ENCODE assay signal across 1 cellular context in genomic region chr20:51931321-51931720, GRCh38.
TF ChIP-seq lines count a peak whose summit lies in the region.

No MANE protein-coding gene starts in this region.

TF ChIP-seq in WTC11, 78 proteins besides CTCF, POLR2A, EP300 and RAD21 (continued from another document):
- TF ChIP-seq, protein P1, sequence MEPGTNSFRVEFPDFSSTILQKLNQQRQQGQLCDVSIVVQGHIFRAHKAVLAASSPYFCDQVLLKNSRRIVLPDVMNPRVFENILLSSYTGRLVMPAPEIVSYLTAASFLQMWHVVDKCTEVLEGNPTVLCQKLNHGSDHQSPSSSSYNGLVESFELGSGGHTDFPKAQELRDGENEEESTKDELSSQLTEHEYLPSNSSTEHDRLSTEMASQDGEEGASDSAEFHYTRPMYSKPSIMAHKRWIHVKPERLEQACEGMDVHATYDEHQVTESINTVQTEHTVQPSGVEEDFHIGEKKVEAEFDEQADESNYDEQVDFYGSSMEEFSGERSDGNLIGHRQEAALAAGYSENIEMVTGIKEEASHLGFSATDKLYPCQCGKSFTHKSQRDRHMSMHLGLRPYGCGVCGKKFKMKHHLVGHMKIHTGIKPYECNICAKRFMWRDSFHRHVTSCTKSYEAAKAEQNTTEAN (CRISPR knock-in tag; IDR thresholded peaks at IDR 0.05) = no peak
- no peak for TF ChIP-seq RELA (CRISPR knock-in tag; IDR thresholded peaks at IDR 0.05; ENCODE audit: borderline replicate concordance)
- TF ChIP-seq ZNF232 (CRISPR knock-in tag; IDR thresholded peaks at IDR 0.05) = no peak
- TF ChIP-seq RORB (CRISPR knock-in tag; IDR thresholded peaks at IDR 0.05) = no peak
- TF ChIP-seq, protein P2, sequence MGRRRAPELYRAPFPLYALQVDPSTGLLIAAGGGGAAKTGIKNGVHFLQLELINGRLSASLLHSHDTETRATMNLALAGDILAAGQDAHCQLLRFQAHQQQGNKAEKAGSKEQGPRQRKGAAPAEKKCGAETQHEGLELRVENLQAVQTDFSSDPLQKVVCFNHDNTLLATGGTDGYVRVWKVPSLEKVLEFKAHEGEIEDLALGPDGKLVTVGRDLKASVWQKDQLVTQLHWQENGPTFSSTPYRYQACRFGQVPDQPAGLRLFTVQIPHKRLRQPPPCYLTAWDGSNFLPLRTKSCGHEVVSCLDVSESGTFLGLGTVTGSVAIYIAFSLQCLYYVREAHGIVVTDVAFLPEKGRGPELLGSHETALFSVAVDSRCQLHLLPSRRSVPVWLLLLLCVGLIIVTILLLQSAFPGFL (CRISPR knock-in tag; IDR thresholded peaks at IDR 0.05; ENCODE audit: borderline replicate concordance) = no peak
- TF ChIP-seq, protein P3, sequence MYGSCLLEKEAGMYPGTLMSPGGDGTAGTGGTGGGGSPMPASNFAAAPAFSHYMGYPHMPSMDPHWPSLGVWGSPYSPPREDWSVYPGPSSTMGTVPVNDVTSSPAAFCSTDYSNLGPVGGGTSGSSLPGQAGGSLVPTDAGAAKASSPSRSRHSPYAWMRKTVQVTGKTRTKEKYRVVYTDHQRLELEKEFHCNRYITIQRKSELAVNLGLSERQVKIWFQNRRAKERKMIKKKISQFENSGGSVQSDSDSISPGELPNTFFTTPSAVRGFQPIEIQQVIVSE (CRISPR knock-in tag; IDR thresholded peaks at IDR 0.05; ENCODE audit: borderline replicate concordance) = no peak
- no peak for TF ChIP-seq MXD4 (CRISPR knock-in tag; IDR thresholded peaks at IDR 0.05; ENCODE audit: borderline replicate concordance)
- TF ChIP-seq MYBL2 (CRISPR knock-in tag; IDR thresholded peaks at IDR 0.05) = no peak
- TF ChIP-seq, protein P4, sequence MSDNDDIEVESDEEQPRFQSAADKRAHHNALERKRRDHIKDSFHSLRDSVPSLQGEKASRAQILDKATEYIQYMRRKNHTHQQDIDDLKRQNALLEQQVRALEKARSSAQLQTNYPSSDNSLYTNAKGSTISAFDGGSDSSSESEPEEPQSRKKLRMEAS (CRISPR knock-in tag; IDR thresholded peaks at IDR 0.05) = no peak
- TF ChIP-seq TEAD1 (CRISPR knock-in tag; IDR thresholded peaks at IDR 0.05) = no peak
